8 cellular contexts compared by ENCODE assay signal in genomic region chr11:17076517-17077239, GRCh38. TPM values are rescaled to one million over a fixed set of nuclear protein-coding genes. Genes with fewer than 3 reads are reported as not detected.
DNase-seq lines count a peak whose midpoint lies in the region; ATAC-seq and TF ChIP-seq lines count a peak whose summit lies in the region.

No MANE protein-coding gene starts in this region.

- H3K27ac ChIP-seq in dorsolateral prefrontal cortex = peak overlapping the region in 56 of 59 donors; percentile 34 to 96 (median 89)

- H3K27me3 ChIP-seq in dorsolateral prefrontal cortex = no peaks in the 10 kb centered on the region

- peak; percentile 32 for DNase-seq in CD1c-positive myeloid dendritic cell (ENCODE audit: extremely low spot score)
- DNase-seq in NB4 (ENCODE audit: low read depth) = peak; percentile 32
- DNase-seq in dorsolateral prefrontal cortex = no peak
- no peak for DNase-seq in natural killer cell
- DNase-seq in hippocampal formation (lab: John Stamatoyannopoulos, UW) = no peak
- no peak for DNase-seq in islet precursor cell
- DNase-seq in amniotic stem cell (lab: John Stamatoyannopoulos, UW) = no peak

- ATAC-seq in natural killer cell (no peak), GM18867 (IDR thresholded peaks at IDR 0.05; ENCODE audit: unreplicated experiment) (no peak)

- intact Hi-C loops in dorsolateral prefrontal cortex (cut with DNase I) (loop anchor here (1.0 to 10.0 kb wide), 7 partner anchors 131 to 338 kb away; partner anchors contain the start of genes NUCB2 (in 2 of the 2), C11orf58 (in 1 of the 2) and PIK3C2A (in 1 of the 2)), natural killer cell (cut with micrococcal nuclease) (loop anchor here (1.0 to 10.0 kb wide), 4 partner anchors 131 to 1246 kb away; partner anchors contain the start of genes C11orf58, GTF2H1, HPS5 and NUCB2)

- TF ChIP-seq POLR2A in NB4 (IDR thresholded peaks at IDR 0.05; ENCODE audit: extremely low read depth, insufficient read length) = no peak

- H3K4me3 ChIP-seq in NB4 (ENCODE audit: low read depth, low read length) = peak overlapping the region; percentile 100
- H3K4me3 ChIP-seq in dorsolateral prefrontal cortex = peak overlapping the region; percentile 58 to 100 (median 96)

- H3K36me3 Mint-ChIP-seq in natural killer cell = peaks cover 18% of the 10 kb centered on the region

- H3K27me3 Mint-ChIP-seq in natural killer cell (ENCODE audit: low read depth in 2 of 2) = no peaks in the 10 kb centered on the region

- H3K4me3 Mint-ChIP-seq in natural killer cell = peak overlapping the region; percentile 95

- no peaks in the 10 kb centered on the region for H3K9me3 Mint-ChIP-seq in natural killer cell

- peak overlapping the region; percentile 94 to 99 for H3K27ac Mint-ChIP-seq in natural killer cell

- H3K4me1 Mint-ChIP-seq in natural killer cell = peaks cover 42 to 44% of the 10 kb centered on the region in 2 donors

- no peak for TF ChIP-seq CTCF in NB4 (IDR thresholded peaks at IDR 0.05; ENCODE audit: low read depth, low read length)
- TF ChIP-seq CTCF in dorsolateral prefrontal cortex (IDR thresholded peaks at IDR 0.05 in 54 of 56, conservative IDR thresholded peaks at IDR 0.05 in 2 of 56; ENCODE audit: low read depth in 1 of 56, partially characterized antibody in 56 of 56) = no peak
- no peak for TF ChIP-seq CTCF in natural killer cell (IDR thresholded peaks at IDR 0.05)

RNA-seq across cellular contexts. Expression of gene RPS13, which starts 0.8 kb away (rescaled TPM):
- total RNA-seq in dorsolateral prefrontal cortex (100 to 1,000 TPM; 204 to 383 (median 281) TPM), natural killer cell (100 to 1,000 TPM; 579 to 685 (median 654) TPM)

Comparison
In these comparisons a context has a peak if more than half of its experiments do, and no peak if none do; other contexts are left out.
1. DNase-seq: peak in CD1c-positive myeloid dendritic cell (single experiment) and NB4 (single experiment); none in dorsolateral prefrontal cortex (0 of 10), natural killer cell (single experiment), hippocampal formation (0 of 2), islet precursor cell (single experiment) and amniotic stem cell (single experiment).